8 cellular contexts compared by ENCODE assay signal in the genomic region with DNA sequence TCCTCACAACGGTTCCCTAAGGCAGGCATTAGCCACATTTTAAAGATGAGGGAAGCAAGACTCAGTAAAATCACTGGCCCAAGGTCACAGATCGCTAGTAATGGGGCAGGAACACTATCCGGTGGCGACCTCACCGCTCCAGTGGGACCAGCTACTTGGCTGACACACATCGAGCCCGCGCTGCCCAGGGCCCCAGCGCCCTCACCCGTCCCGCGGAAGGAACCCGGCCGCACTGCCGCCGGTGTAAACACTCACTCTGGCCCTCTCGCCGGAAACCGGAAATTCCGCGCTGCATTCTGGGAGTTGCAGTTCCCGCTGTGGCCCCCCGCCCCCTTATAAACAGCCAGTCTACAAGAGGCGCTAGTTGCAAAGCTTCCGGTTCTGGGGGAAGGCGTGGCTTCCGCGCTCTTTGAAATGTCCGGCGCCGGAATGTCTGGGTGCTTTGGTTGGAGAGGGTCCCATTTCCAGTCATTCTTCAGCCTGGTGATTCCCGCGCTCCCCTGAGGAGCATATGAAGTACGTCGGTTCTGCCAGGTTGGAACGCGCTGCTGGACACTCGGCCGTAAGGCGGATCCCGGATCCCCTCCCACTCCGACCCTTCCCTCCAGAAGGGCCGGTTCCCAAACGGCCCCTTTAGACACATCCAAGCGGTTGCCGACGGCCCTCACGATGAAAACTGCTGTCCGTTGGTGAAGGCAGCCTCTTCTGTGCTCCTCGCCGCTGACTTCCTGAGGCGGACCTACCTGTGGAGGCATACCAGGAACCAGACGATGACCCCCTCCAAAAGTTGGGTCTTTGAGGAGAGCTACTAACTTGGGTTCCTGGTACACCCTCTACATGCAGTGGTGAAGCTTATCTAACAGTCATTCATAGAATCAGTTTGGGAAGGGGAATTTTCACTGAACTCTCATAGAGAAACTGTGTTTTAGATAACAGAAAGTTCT. TPM values are rescaled to one million over a fixed set of nuclear protein-coding genes. Genes with fewer than 3 reads are reported as not detected.
DNase-seq lines count a peak whose midpoint lies in the region; ATAC-seq and TF ChIP-seq lines count a peak whose summit lies in the region.

A gene with protein sequence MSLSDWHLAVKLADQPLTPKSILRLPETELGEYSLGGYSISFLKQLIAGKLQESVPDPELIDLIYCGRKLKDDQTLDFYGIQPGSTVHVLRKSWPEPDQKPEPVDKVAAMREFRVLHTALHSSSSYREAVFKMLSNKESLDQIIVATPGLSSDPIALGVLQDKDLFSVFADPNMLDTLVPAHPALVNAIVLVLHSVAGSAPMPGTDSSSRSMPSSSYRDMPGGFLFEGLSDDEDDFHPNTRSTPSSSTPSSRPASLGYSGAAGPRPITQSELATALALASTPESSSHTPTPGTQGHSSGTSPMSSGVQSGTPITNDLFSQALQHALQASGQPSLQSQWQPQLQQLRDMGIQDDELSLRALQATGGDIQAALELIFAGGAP (minus strand): TSS at position 258 of the 944 bp plus-strand sequence. CDS start 2,293 bp downstream, outside the sequence.

- peak within 1 kb of the TSS; percentile 96 for H3K4me3 Mint-ChIP-seq in activated naive CD8-positive, alpha-beta T cell treated with anti-CD3 and anti-CD28 coated beads, Interleukin-2, amount 50 U/mL, for 24 hours

- H3K27me3 Mint-ChIP-seq in activated naive CD8-positive, alpha-beta T cell treated with anti-CD3 and anti-CD28 coated beads, Interleukin-2, amount 50 U/mL, for 24 hours: no peaks in the 10 kb centered on the region

- peak; percentile 82 to 96 for TF ChIP-seq EP300 in tibial nerve (IDR thresholded peaks at IDR 0.05)

- H3K27ac Mint-ChIP-seq in activated naive CD8-positive, alpha-beta T cell treated with anti-CD3 and anti-CD28 coated beads, Interleukin-2, amount 50 U/mL, for 24 hours: peak within 1 kb of the TSS; percentile 90

- TF ChIP-seq CTCF in GM12873 (IDR thresholded peaks at IDR 0.05; ENCODE audit: insufficient read depth, low read depth, low read length, missing control alignments) (peak; percentile 7), parathyroid adenoma (IDR thresholded peaks at IDR 0.05) (no peak), tibial nerve (IDR thresholded peaks at IDR 0.05) (peak in 3 of 5 experiments; percentile 16 to 59 (median 31))

- peak within 1 kb of the TSS; percentile 65 for H3K27ac ChIP-seq in parathyroid adenoma
- peak within 1 kb of the TSS; percentile 73 to 90 (median 82) for H3K27ac ChIP-seq in tibial nerve

- peaks cover 55% of the 10 kb centered on the region for H3K4me1 Mint-ChIP-seq in activated naive CD8-positive, alpha-beta T cell treated with anti-CD3 and anti-CD28 coated beads, Interleukin-2, amount 50 U/mL, for 24 hours

- peak within 1 kb of the TSS; percentile 72 for H3K4me2 ChIP-seq in parathyroid adenoma (ENCODE audit: low read length)

- WGBS in tibial nerve, 2 donors: 0 to 1% methylated on average over 24 to 48 of the region's 53 CpGs

- no peaks in the 10 kb centered on the region for H3K9me3 ChIP-seq in parathyroid adenoma (ENCODE audit: control insufficient read depth, low read length)
- no peaks in the 10 kb centered on the region for H3K9me3 ChIP-seq in tibial nerve

- peaks cover 4% of the 10 kb centered on the region for H3K4me1 ChIP-seq in parathyroid adenoma
- peaks cover 0 to 23% (median 7%) of the 10 kb centered on the region in 4 donors for H3K4me1 ChIP-seq in tibial nerve

- DNase-seq in NCI-H1417 treated with DMSO at 0.1 percent for 48 hours (lab: John Stamatoyannopoulos, UW) (peak; percentile 72), SW480 (ENCODE audit: low spot score) (peak; percentile 97), Right ventricle myocardium superior (peak; percentile 98), tibial nerve (ENCODE audit: low spot score in 2 of 2) (peak; percentile 94 to 97)
- peak; percentile 98 for DNase-seq in activated naive CD8-positive, alpha-beta T cell treated with anti-CD3 and anti-CD28 coated beads, Interleukin-2, amount 50 U/mL, for 24 hours

- intact Hi-C loops in Right ventricle myocardium superior (cut with DNase I): no loop called here

- ATAC-seq in HG02759 (IDR thresholded peaks at IDR 0.05; ENCODE audit: unreplicated experiment): peak; percentile 90
- peak; percentile 93 for ATAC-seq in activated naive CD8-positive, alpha-beta T cell treated with anti-CD3 and anti-CD28 coated beads, Interleukin-2, amount 50 U/mL, for 24 hours
- ATAC-seq in Right ventricle myocardium superior (ENCODE audit: poor library complexity): peak; percentile 100

- H3K9ac ChIP-seq in parathyroid adenoma: no peak within 1 kb of the TSS

- H3K4me3 ChIP-seq in parathyroid adenoma (ENCODE audit: low read depth, low read length) (peak within 1 kb of the TSS; percentile 79), tibial nerve (peak within 1 kb of the TSS; percentile 53 to 73 (median 62))

- H3K36me3 ChIP-seq in parathyroid adenoma (ENCODE audit: control insufficient read depth, insufficient read depth, low read length): no peaks in the 10 kb centered on the region
- H3K36me3 ChIP-seq in tibial nerve: peaks cover 0 to 31% (median 0%) of the 10 kb centered on the region in 3 donors

- H3K27me3 ChIP-seq in parathyroid adenoma (ENCODE audit: control insufficient read depth, insufficient read depth, low read length) (no peaks in the 10 kb centered on the region), tibial nerve (no peaks in the 10 kb centered on the region)

- H3K9me3 Mint-ChIP-seq in activated naive CD8-positive, alpha-beta T cell treated with anti-CD3 and anti-CD28 coated beads, Interleukin-2, amount 50 U/mL, for 24 hours: no peaks in the 10 kb centered on the region

- H3K79me2 ChIP-seq in parathyroid adenoma: peaks cover 4% of the 10 kb centered on the region

- H3K36me3 Mint-ChIP-seq in activated naive CD8-positive, alpha-beta T cell treated with anti-CD3 and anti-CD28 coated beads, Interleukin-2, amount 50 U/mL, for 24 hours (ENCODE audit: low read depth): peaks cover 24% of the 10 kb centered on the region

- peak; percentile 76 to 85 for TF ChIP-seq POLR2A in tibial nerve (IDR thresholded peaks at IDR 0.05)

- H2AFZ ChIP-seq in parathyroid adenoma: peak within 1 kb of the TSS; percentile 90

RNA-seq across cellular contexts. Expression of the gene that starts here (rescaled TPM):
- total RNA-seq in Right ventricle myocardium superior (44.6 TPM), tibial nerve (10 to 100 TPM; 27.3 to 66.0 (median 40.4) TPM)

Comparison
In these comparisons a context has a peak if more than half of its experiments do, and no peak if none do; other contexts are left out.
1. Peak in every context shown above with its lines: DNase-seq, ATAC-seq, H3K4me3 ChIP-seq and H3K27ac ChIP-seq.